Comparison of ENCODE assay signal across 10 cellular contexts in the genomic region with DNA sequence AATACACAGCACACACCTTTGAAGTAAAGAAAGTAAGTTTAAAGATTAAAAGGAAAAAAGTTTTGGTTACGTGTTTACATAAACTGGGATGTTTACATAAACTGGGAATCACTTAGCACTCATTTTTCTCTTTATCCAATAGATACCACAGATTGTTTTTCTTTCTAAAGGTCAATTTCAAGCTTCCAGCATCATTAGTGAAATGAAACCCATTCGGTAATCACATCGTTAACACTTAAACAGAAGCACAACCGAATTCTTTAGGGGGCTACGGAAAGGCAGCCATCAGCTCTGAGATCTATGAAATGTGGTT. TPM values are rescaled to one million over a fixed set of nuclear protein-coding genes. Genes with fewer than 3 reads are reported as not detected.
DNase-seq lines count a peak whose midpoint lies in the region; ATAC-seq, FAIRE-seq and TF ChIP-seq lines count a peak whose summit lies in the region.
"Had no signal": no experiment of that assay in that cellular context is flagged by ENCODE, and none has a peak within 500 bp of the region (broad histone marks: within the 10 kb centered on the region; RNA-seq: fewer than 3 reads in every experiment).

No MANE protein-coding gene starts in this region.

- H3K4me1 ChIP-seq in A549 (no peaks in the 10 kb centered on the region), HUES6 (ENCODE audit: control insufficient read depth, insufficient read depth, low read length) (peaks cover 9% of the 10 kb centered on the region)

- H3K27me3 ChIP-seq in HUES6 (ENCODE audit: control insufficient read depth, insufficient read depth, low read length), result peaks cover 22% of the 10 kb centered on the region

- H3K27ac ChIP-seq in A549, result no peak overlapping the region
- H3K27ac ChIP-seq in HUES6 (ENCODE audit: low read depth, low read length), result no peak overlapping the region

- POLR2A ChIA-PET in A549 (lab: Yijun Ruan, JAX), result no interaction called here

- 54% methylated on average over 5 of the region's 5 CpGs for WGBS in A549 (ENCODE audit: missing lambda C conversion rate)

- H3K36me3 ChIP-seq in HUES6 (ENCODE audit: control insufficient read depth, insufficient read depth, low read length), result no peaks in the 10 kb centered on the region

- no peak for TF ChIP-seq EP300 in A549 (IDR thresholded peaks at IDR 0.05)

- H3K27me3 Mint-ChIP-seq in dendritic cell treated with granulocyte-macrophage colony-stimulating factor and Interleukin-4, amounts not matched to agents 40 ng/mL and 50 ng/mL, for 4 days, result peaks cover 26% of the 10 kb centered on the region
- peaks cover 37 to 49% (median 39%) of the 10 kb centered on the region in 3 donors for H3K27me3 Mint-ChIP-seq in naive B cell

- peak overlapping the region; percentile 95 for H3K4me2 ChIP-seq in A549

- no peak for TF ChIP-seq CTCF in A549 (IDR thresholded peaks at IDR 0.05)

- peaks cover 14% of the 10 kb centered on the region for H3K4me1 Mint-ChIP-seq in dendritic cell treated with granulocyte-macrophage colony-stimulating factor and Interleukin-4, amounts not matched to agents 40 ng/mL and 50 ng/mL, for 4 days (ENCODE audit: low read depth)
- peaks cover 13 to 17% (median 17%) of the 10 kb centered on the region in 3 donors for H3K4me1 Mint-ChIP-seq in naive B cell

- H3K4me3 ChIP-seq in A549 (no peak overlapping the region; the same call in 2 of the 3 replicates), HUES6 (ENCODE audit: low read depth, low read length) (peak overlapping the region; percentile 99)

- CTCF ChIA-PET in A549 (lab: Yijun Ruan, JAX), result interaction anchor here (0.6 kb wide), 1 partner anchor 1541 kb away, joined by 3 read pairs; no protein-coding TSS in a partner anchor

- ATAC-seq in A549 (no peak), naive B cell (ENCODE audit: low read depth in 2 of 2) (no peak), HG03378 (IDR thresholded peaks at IDR 0.05; ENCODE audit: unreplicated experiment) (no peak), GM21447 (IDR thresholded peaks at IDR 0.05; ENCODE audit: unreplicated experiment) (no peak)

- DNase-seq in A549 (ENCODE audit: low read depth in 1 of 2, low spot score in 1 of 2) (no peak), naive B cell (no peak), NK-92 (lab: John Stamatoyannopoulos, UW; ENCODE audit: unreplicated experiment) (no peak), cerebellar cortex (ENCODE audit: low spot score) (no peak)
- DNase-seq: activated naive CD4-positive, alpha-beta T cell treated with Interleukin-2 at 50 U/mL for 16 hours; stimulated activated CD4-positive, alpha-beta T cell treated with anti-CD3 and anti-CD28 coated beads, Interleukin-15, amount 100 ng/mL, for 24 hours had no signal

- peaks cover 8% of the 10 kb centered on the region for H3K36me3 Mint-ChIP-seq in dendritic cell treated with granulocyte-macrophage colony-stimulating factor and Interleukin-4, amounts not matched to agents 40 ng/mL and 50 ng/mL, for 4 days (ENCODE audit: low read depth)
- H3K36me3 Mint-ChIP-seq in naive B cell, result no peaks in the 10 kb centered on the region

- peak overlapping the region; percentile 70 for H3K9ac ChIP-seq in HUES6 (ENCODE audit: low read length)

- intact Hi-C loops in dendritic cell treated with granulocyte-macrophage colony-stimulating factor and Interleukin-4, amounts not matched to agents 40 ng/mL and 50 ng/mL, for 4 days (cut with micrococcal nuclease), result no loop called here

- no peaks in the 10 kb centered on the region for H3K9me3 Mint-ChIP-seq in dendritic cell treated with granulocyte-macrophage colony-stimulating factor and Interleukin-4, amounts not matched to agents 40 ng/mL and 50 ng/mL, for 4 days
- H3K9me3 Mint-ChIP-seq in naive B cell, result no peaks in the 10 kb centered on the region

- no peaks in the 10 kb centered on the region for H3K9me3 ChIP-seq in A549
- no peaks in the 10 kb centered on the region for H3K9me3 ChIP-seq in HUES6 (ENCODE audit: control insufficient read depth, insufficient read depth, low read depth, low read length)

- FAIRE-seq in A549 (lab: Jason Lieb, UNC), result no peak

- no peak for TF ChIP-seq RAD21 in A549 (conservative IDR thresholded peaks at IDR 0.05 in 1 of 2, IDR thresholded peaks at IDR 0.05 in 1 of 2)

- H3K27ac Mint-ChIP-seq in dendritic cell treated with granulocyte-macrophage colony-stimulating factor and Interleukin-4, amounts not matched to agents 40 ng/mL and 50 ng/mL, for 4 days, result peak overlapping the region; percentile 22
- peak overlapping the region in 3 of 6 donors; percentile 14 to 96 (median 33) for H3K27ac Mint-ChIP-seq in naive B cell

- peak overlapping the region; percentile 94 for H3K4me3 Mint-ChIP-seq in dendritic cell treated with granulocyte-macrophage colony-stimulating factor and Interleukin-4, amounts not matched to agents 40 ng/mL and 50 ng/mL, for 4 days
- peak overlapping the region; percentile 75 to 96 (median 90) for H3K4me3 Mint-ChIP-seq in naive B cell

- no peak for TF ChIP-seq POLR2A in A549 (IDR thresholded peaks at IDR 0.05; ENCODE audit: low read length)

TF ChIP-seq in A549, 52 proteins besides CTCF, POLR2A, EP300 and RAD21:
- no peak for TF ChIP-seq CEBPB (IDR thresholded peaks at IDR 0.05)
- TF ChIP-seq KDM1A (IDR thresholded peaks at IDR 0.05; ENCODE audit: low read depth), result no peak
- TF ChIP-seq TFCP2L1 (CRISPR knock-in tag; IDR thresholded peaks at IDR 0.05), result no peak
- no peak for TF ChIP-seq ZNF302 (CRISPR knock-in tag; IDR thresholded peaks at IDR 0.05)
- no peak for TF ChIP-seq RCOR1 (IDR thresholded peaks at IDR 0.05; ENCODE audit: low read depth, low read length)
- no peak for TF ChIP-seq NPAS2 (CRISPR knock-in tag; IDR thresholded peaks at IDR 0.05; ENCODE audit: borderline replicate concordance)

RNA-seq across cellular contexts. Expression of a gene that starts 1.1 kb away (rescaled TPM):
- polyA plus RNA-seq in A549 (2011; rRNA removed) (not detected in 2 replicates), A549 (2017; fragmentation: RNase III; extraction: RNeasy Plus Mini Kit Qiagen cat#74134 plus additional on column Dnase treatment) (0.08 TPM in 1 of 3 replicates, not detected in the others), naive B cell (ENCODE audit: low read depth in 6 of 6) (not detected)
- polyA plus RNA-seq in A549 (2012; cell fraction: cytosol; rRNA removed), result 0.01 TPM in 1 of 2 replicates, not detected in the other
- polyA plus RNA-seq in A549 (2012; cell fraction: nucleus; rRNA removed), result 0.05 TPM in 1 of 2 replicates, not detected in the other
- polyA minus RNA-seq in A549 (2011; rRNA and poly(A)+ RNA removed), result not detected in 2 replicates
